ENCODE assay signal across 20 cellular contexts in genomic region chr17:21374455-21375161, GRCh38. TPM values are rescaled to one million over a fixed set of nuclear protein-coding genes. Genes with fewer than 3 reads are reported as not detected.
DNase-seq lines count a peak whose midpoint lies in the region; ATAC-seq and TF ChIP-seq lines count a peak whose summit lies in the region.
"Had no signal": no experiment of that assay in that cellular context is flagged by ENCODE, and none has a peak within 500 bp of the region (broad histone marks: within the 10 kb centered on the region; RNA-seq: fewer than 3 reads in every experiment).

No MANE protein-coding gene starts in this region.

- no peak overlapping the region for H3K27ac ChIP-seq in SJCRH30
- H3K27ac ChIP-seq in neural progenitor cell = no peak overlapping the region
- H3K27ac ChIP-seq in RWPE1 = no peak overlapping the region
- H3K27ac ChIP-seq: esophagus squamous epithelium, HL-60, prostate gland had no signal

- H3K4me3 Mint-ChIP-seq in neural progenitor cell = peak overlapping the region; percentile 76
- H3K4me3 Mint-ChIP-seq: central memory CD8-positive, alpha-beta T cell had no signal

- H3K27me3 ChIP-seq in SJCRH30 (peaks cover 30% of the 10 kb centered on the region), neural progenitor cell (peaks cover 62% of the 10 kb centered on the region)

- no peaks in the 10 kb centered on the region for H3K9me3 Mint-ChIP-seq in neural progenitor cell
- H3K9me3 Mint-ChIP-seq: central memory CD8-positive, alpha-beta T cell had no signal

- no peaks in the 10 kb centered on the region for H3K36me3 Mint-ChIP-seq in neural progenitor cell
- H3K36me3 Mint-ChIP-seq: CD14-positive monocyte had no signal

- peaks cover 18% of the 10 kb centered on the region for H3K4me1 ChIP-seq in SJCRH30
- H3K4me1 ChIP-seq in neural progenitor cell = peaks cover 58% of the 10 kb centered on the region
- H3K4me1 ChIP-seq: HAP-1, prostate gland had no signal

- no peak overlapping the region for H3K27ac Mint-ChIP-seq in neural progenitor cell

- no peaks in the 10 kb centered on the region for H3K36me3 ChIP-seq in SJCRH30
- no peaks in the 10 kb centered on the region for H3K36me3 ChIP-seq in neural progenitor cell
- H3K36me3 ChIP-seq: esophagus squamous epithelium, HAP-1, prostate gland had no signal

- no peak overlapping the region for H3K4me2 ChIP-seq in neural progenitor cell

- H3K9ac ChIP-seq in neural progenitor cell = no peak overlapping the region

- H3K4me3 ChIP-seq in SJCRH30 = no peak overlapping the region
- no peak overlapping the region for H3K4me3 ChIP-seq in neural progenitor cell
- H3K4me3 ChIP-seq: esophagus squamous epithelium, HAP-1, prostate gland had no signal

- POLR2A ChIA-PET in RWPE1 (lab: Yijun Ruan, JAX; ENCODE audit: low non-redundant PET) = no interaction called here

- H4K20me1 ChIP-seq in neural progenitor cell (ENCODE audit: low read depth) = peaks cover 10% of the 10 kb centered on the region

- H3K9me3 ChIP-seq in SJCRH30 (replicated peaks) = no peaks in the 10 kb centered on the region
- no peaks in the 10 kb centered on the region for H3K9me3 ChIP-seq in neural progenitor cell (ENCODE audit: low read depth)
- H3K9me3 ChIP-seq: esophagus squamous epithelium, HAP-1, prostate gland had no signal

- DNase-seq in GM10266 (ENCODE audit: extremely low spot score) = no peak
- peak; percentile 11 for DNase-seq in HS-27A (ENCODE audit: low read depth)
- peak; percentile 55 to 64 for DNase-seq in SJCRH30
- no peak for DNase-seq in neural progenitor cell (ENCODE audit: low spot score)
- no peak for DNase-seq in C1 segment of cervical spinal cord (lab: John Stamatoyannopoulos, UW)
- no peak for DNase-seq in activated T-cell treated with anti-CD3 and anti-CD28 coated beads, Interleukin-2, amount 50 U/mL, for 48 hours
- DNase-seq in RWPE1 (ENCODE audit: low spot score) = no peak
- DNase-seq: effector CD8-positive, alpha-beta T cell; esophagus squamous epithelium; NCI-H1092 treated with DMSO at 0.1 percent for 48 hours; NCI-H2081; NCI-H446 treated with DMSO at 0.1 percent for 48 hours had no signal

- H3K79me2 ChIP-seq in neural progenitor cell (ENCODE audit: low read depth) = no peaks in the 10 kb centered on the region

- H3K4me1 Mint-ChIP-seq in neural progenitor cell = peaks cover 43% of the 10 kb centered on the region

- ATAC-seq in HG02970 (IDR thresholded peaks at IDR 0.05; ENCODE audit: low FRiP score, unreplicated experiment) = no peak
- ATAC-seq: Right ventricle myocardium inferior had no signal

- peak; percentile 21 for TF ChIP-seq CTCF in GM10266 (IDR thresholded peaks at IDR 0.05; ENCODE audit: control insufficient read depth, insufficient read depth, low read depth, missing control alignments)
- no peak for TF ChIP-seq CTCF in neural progenitor cell (IDR thresholded peaks at IDR 0.05)
- TF ChIP-seq CTCF in RWPE1 (conservative IDR thresholded peaks at IDR 0.05; ENCODE audit: low read depth) = no peak

- H2AFZ ChIP-seq in neural progenitor cell (replicated peaks) = no peak overlapping the region

- CTCF ChIA-PET in RWPE1 (lab: Yijun Ruan, JAX) = no interaction called here

- H3F3A ChIP-seq in neural progenitor cell (ENCODE audit: low read depth) = peaks cover 44% of the 10 kb centered on the region

- peaks cover 30% of the 10 kb centered on the region for H3K27me3 Mint-ChIP-seq in neural progenitor cell (ENCODE audit: insufficient read depth, low read depth)

RNA-seq across cellular contexts. Expression of gene KCNJ12, which starts 1.5 kb away (rescaled TPM):
- 0.20 and 0.40 TPM in 2 replicates for total RNA-seq in SJCRH30 (2014; rRNA removed; shearing (Covaris generic))
- 0.56 and 1.8 TPM in 2 replicates for total RNA-seq in neural progenitor cell (ENCODE audit: low replicate concordance)
- total RNA-seq: T-helper 1 cell treated with Interleukin-12 subunit alpha and Interleukin-12 subunit beta and Interleukin-4 antibody, amounts not matched to agents 30 ng/mL and 1 ng/mL, for 36 hours had no signal

Comparison
In these comparisons a context has a peak if more than half of its experiments do, and no peak if none do; other contexts are left out.
1. DNase-seq: peak in HS-27A (single experiment) and SJCRH30 (2 of 2); none in GM10266 (single experiment), neural progenitor cell (single experiment), C1 segment of cervical spinal cord (0 of 14), activated T-cell treated with anti-CD3 and anti-CD28 coated beads, Interleukin-2, amount 50 U/mL, for 48 hours (0 of 2) and RWPE1 (single experiment).